In the genomic region with DNA sequence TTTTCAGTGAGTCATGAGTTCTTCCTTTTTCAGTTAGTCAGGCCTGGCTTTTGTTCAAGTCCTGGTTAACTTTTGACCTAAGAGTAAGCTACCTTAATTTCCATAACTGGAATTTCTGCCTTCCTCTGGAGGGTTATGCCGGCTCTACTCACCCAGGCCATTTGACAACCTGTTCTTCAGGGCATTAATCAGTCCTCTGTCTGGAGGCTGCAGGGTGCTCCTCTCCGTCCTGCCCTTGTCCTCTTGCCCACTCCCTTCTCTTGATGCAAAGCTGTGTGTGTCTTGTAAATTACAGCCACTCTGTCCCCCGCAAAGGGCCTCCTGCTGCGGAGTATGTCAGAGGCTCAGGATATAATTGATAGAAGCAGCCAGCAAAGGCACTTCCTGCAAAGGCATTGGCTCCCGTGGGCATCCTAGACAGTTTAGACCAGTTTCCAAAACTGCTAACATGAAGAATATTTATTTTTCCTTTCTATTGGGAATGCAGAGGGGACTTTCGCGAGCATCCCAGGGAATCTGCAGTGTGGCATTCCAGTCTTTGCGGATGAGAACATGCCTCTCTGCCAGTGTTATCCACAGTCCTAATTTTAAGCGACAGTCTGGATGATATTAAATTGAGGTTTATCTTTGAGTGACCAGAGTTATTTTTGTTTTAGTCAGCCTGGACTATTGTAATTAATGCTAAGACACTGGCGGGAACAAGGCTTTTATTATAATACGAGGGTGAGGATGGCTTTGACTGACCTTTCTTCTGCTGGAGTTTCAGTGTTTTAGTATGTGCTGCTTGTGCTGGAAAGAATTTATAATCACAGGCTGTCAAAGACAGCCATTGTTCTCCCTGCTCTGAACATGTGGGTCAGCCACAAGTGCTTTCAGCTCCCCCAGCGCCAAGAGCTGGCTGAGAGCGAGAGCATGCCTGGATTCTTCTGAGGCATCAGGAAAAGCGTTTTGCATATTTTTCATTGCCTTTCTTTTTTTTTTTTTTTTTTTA, we compare ENCODE assay signal across 9 cellular contexts.
DNase-seq lines count a peak whose midpoint lies in the region; ATAC-seq, FAIRE-seq and TF ChIP-seq lines count a peak whose summit lies in the region.
"Had no signal": no experiment of that assay in that cellular context is flagged by ENCODE, and none has a peak within 500 bp of the region (broad histone marks: within the 10 kb centered on the region; RNA-seq: fewer than 3 reads in every experiment).

No MANE protein-coding gene starts in this region.

- H3K27ac ChIP-seq in dorsolateral prefrontal cortex (peak overlapping the region; percentile 2 to 91 (median 81)), upper lobe of right lung (no peak overlapping the region)

- peak; percentile 84 for ATAC-seq in upper lobe of right lung
- no peak for ATAC-seq in HG03045 (IDR thresholded peaks at IDR 0.05; ENCODE audit: unreplicated experiment)
- ATAC-seq in HG02610 (IDR thresholded peaks at IDR 0.05; ENCODE audit: unreplicated experiment) = no peak

- peaks cover 23% of the 10 kb centered on the region for H3K4me1 ChIP-seq in upper lobe of right lung

- no peak for FAIRE-seq in D721Med (lab: Jason Lieb, UNC)

- H3K4me3 ChIP-seq in dorsolateral prefrontal cortex = peak overlapping the region in 50 of 59 donors; percentile 11 to 61 (median 42)
- no peak overlapping the region for H3K4me3 ChIP-seq in upper lobe of right lung

- TF ChIP-seq CTCF in dorsolateral prefrontal cortex (IDR thresholded peaks at IDR 0.05 in 54 of 56, conservative IDR thresholded peaks at IDR 0.05 in 2 of 56; ENCODE audit: low read depth in 1 of 56, partially characterized antibody in 56 of 56) (peak in 26 of 56 donors; percentile 10 to 52 (median 28)), upper lobe of right lung (IDR thresholded peaks at IDR 0.05) (no peak), D721Med (IDR thresholded peaks at IDR 0.05; ENCODE audit: insufficient read depth, missing control alignments) (no peak)

- intact Hi-C loops in dorsolateral prefrontal cortex (cut with DNase I) (loop anchor here (2.0 to 5.0 kb wide), 4 partner anchors 105 to 251 kb away; no protein-coding TSS in a partner anchor), upper lobe of right lung (cut with DNase I) (no loop called here)

- DNase-seq in NCI-H524 (lab: John Stamatoyannopoulos, UW) (peak; percentile 17 to 37), NCI-H524 treated with DMSO at 0.1 percent for 48 hours (lab: John Stamatoyannopoulos, UW) (no peak), dorsolateral prefrontal cortex (peak; percentile 50 to 89 (median 86)), lung microvascular endothelial cell (ENCODE audit: low read depth in 2 of 2) (peak; percentile 59 to 68), upper lobe of right lung (no peak), D721Med (ENCODE audit: insufficient read length, low spot score) (no peak)
- DNase-seq: activated naive CD8-positive, alpha-beta T cell treated with anti-CD3 and anti-CD28 coated beads, Interleukin-2, amount 10 ng/mL, durations not matched to agents 7 days and 5 days had no signal

- H3K27me3 ChIP-seq in dorsolateral prefrontal cortex (no peaks in the 10 kb centered on the region), upper lobe of right lung (no peaks in the 10 kb centered on the region)

- H3K9me3 ChIP-seq in upper lobe of right lung = no peaks in the 10 kb centered on the region

- peaks cover 21% of the 10 kb centered on the region for H3K36me3 ChIP-seq in upper lobe of right lung

Comparison
In these comparisons a context has a peak if more than half of its experiments do, and no peak if none do; other contexts are left out.
1. DNase-seq: peak in NCI-H524 (2 of 2), dorsolateral prefrontal cortex (10 of 10) and lung microvascular endothelial cell (2 of 2); none in NCI-H524 treated with DMSO at 0.1 percent for 48 hours (single experiment), upper lobe of right lung (single experiment) and D721Med (single experiment).